Comparison of ENCODE assay signal across 1 cellular context in genomic region chr19:13627531-13627930, GRCh38.
TF ChIP-seq lines count a peak whose summit lies in the region.

No MANE protein-coding gene starts in this region.

TF ChIP-seq in GM23338, 12 proteins besides CTCF, POLR2A, EP300 and RAD21 (continued from another document):
- TF ChIP-seq ZNF462 (CRISPR knock-in tag; IDR thresholded peaks at IDR 0.05) = no peak
